ENCODE assay signal across 7 cellular contexts in genomic region chr16:71845639-71846431, GRCh38.
DNase-seq lines count a peak whose midpoint lies in the region; ATAC-seq, FAIRE-seq and TF ChIP-seq lines count a peak whose summit lies in the region.

TSS of gene ATXN1L (plus strand) at chr16:71845976. CDS start at chr16:71849741, 3,765 bp downstream.

- ATAC-seq in HG02943 (IDR thresholded peaks at IDR 0.05; ENCODE audit: low read depth, unreplicated experiment): peak; percentile 61

- DNase-seq in GM18507 (ENCODE audit: extremely low spot score, insufficient read length, low read depth): peak; percentile 92
- peak; percentile 34 for DNase-seq in NCI-H2029 treated with DMSO at 0.1 percent for 48 hours (lab: John Stamatoyannopoulos, UW)
- DNase-seq in T1000 (lab: John Stamatoyannopoulos, UW): peak; percentile 72
- peak; percentile 97 for DNase-seq in astrocyte of the hippocampus (ENCODE audit: low read depth, low spot score)
- peak; percentile 22 to 91 (median 76) for DNase-seq in hypothalamus (lab: John Stamatoyannopoulos, UW)
- DNase-seq in retinal pigment epithelial cell (ENCODE audit: low read depth): peak; percentile 58

- peak within 1 kb of the TSS; percentile 98 for H3K4me3 ChIP-seq in retinal pigment epithelial cell (ENCODE audit: low read length)

- FAIRE-seq in GM18507 (lab: Jason Lieb, UNC): peak; percentile 94

- TF ChIP-seq CTCF in retinal pigment epithelial cell (conservative IDR thresholded peaks at IDR 0.05; ENCODE audit: low read depth, low read length): no peak

Comparison
In these comparisons a context has a peak if more than half of its experiments do, and no peak if none do; other contexts are left out.
1. Peak in every context shown above with its lines: DNase-seq, ATAC-seq and H3K4me3 ChIP-seq.
2. DNase-seq: peak in every context shown above with its lines; median percentile 97 in astrocyte of the hippocampus; 92 in GM18507; 76 in hypothalamus; 72 in T1000; 58 in retinal pigment epithelial cell; 34 in NCI-H2029 treated with DMSO at 0.1 percent for 48 hours.